In the genomic region with DNA sequence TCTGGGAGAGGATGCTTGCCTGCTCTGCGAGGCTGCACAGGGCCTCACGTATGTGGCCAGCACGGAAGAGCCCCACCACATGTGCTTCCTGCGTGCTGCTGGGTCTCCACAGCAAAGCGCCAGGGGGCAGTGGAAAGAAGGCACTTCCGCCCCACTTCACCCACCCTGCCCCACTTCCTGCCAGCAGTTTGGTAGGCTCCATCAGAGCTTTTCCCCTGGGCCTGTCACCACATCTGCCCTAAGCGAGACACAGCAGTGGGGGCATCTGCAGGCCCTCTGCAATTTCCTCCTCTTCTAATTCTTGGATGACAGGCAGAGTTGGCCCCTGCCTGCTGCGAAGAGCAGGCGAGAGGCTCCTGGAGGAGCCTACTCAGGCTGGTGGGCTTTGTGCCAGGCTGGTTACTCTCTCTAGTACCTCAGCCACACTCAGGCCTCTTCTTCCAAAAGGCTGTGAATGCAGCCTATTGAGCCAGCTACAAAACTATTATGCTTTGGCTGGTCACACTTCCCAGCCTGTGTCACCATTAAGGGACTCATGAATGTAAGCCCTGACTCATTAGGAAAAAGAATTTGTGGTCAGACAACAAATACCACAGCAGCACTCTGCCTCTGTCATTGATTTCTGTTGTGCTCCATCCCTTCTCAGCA, we compare ENCODE assay signal across 8 cellular contexts. TPM values are rescaled to one million over a fixed set of nuclear protein-coding genes. Genes with fewer than 3 reads are reported as not detected.
A peak's percentile ranks its signal among the peaks of the same experiment; 100 is the strongest.
DNase-seq lines count a peak whose midpoint lies in the region; ATAC-seq and TF ChIP-seq lines count a peak whose summit lies in the region.

No MANE protein-coding gene starts in this region.

- intact Hi-C loops in Right ventricle myocardium inferior (cut with DNase I) = loop anchor here (5.0 kb wide), 1 partner anchor 155 kb away; no protein-coding TSS in a partner anchor
- intact Hi-C loops in natural killer cell (cut with micrococcal nuclease) = loop anchor here (1.0 to 5.0 kb wide), 2 partner anchors 25 to 40 kb away; partner anchors contain the start of genes CD244 and LY9
- intact Hi-C loops in dorsolateral prefrontal cortex (cut with DNase I) = loop anchor here in 1 of 2 donors (5.0 kb wide), 1 partner anchor 115 kb away; the partner anchor contains the start of gene ITLN2

- peaks cover 12% of the 10 kb centered on the region for H3K27me3 Mint-ChIP-seq in activated naive CD4-positive, alpha-beta T cell treated with anti-CD3 and anti-CD28 coated beads, Interleukin-2, amount 10 ng/mL, durations not matched to agents 7 days and 5 days
- H3K27me3 Mint-ChIP-seq in natural killer cell (ENCODE audit: low read depth in 2 of 2) = no peaks in the 10 kb centered on the region

- no peak overlapping the region for H2AFZ ChIP-seq in SK-N-SH (ENCODE audit: low read depth)

- H3K4me3 Mint-ChIP-seq in activated naive CD4-positive, alpha-beta T cell treated with anti-CD3 and anti-CD28 coated beads, Interleukin-2, amount 10 ng/mL, durations not matched to agents 7 days and 5 days = peak overlapping the region; percentile 13
- peak overlapping the region; percentile 83 for H3K4me3 Mint-ChIP-seq in natural killer cell

- H3K4me1 ChIP-seq in right atrium auricular region = peaks cover 0 to 8% of the 10 kb centered on the region in 2 donors
- H3K4me1 ChIP-seq in SK-N-SH (ENCODE audit: control insufficient read depth in 1 of 2, insufficient read depth in 2 of 2, low read depth in 1 of 2, low read length in 1 of 2) = no peaks in the 10 kb centered on the region
- peaks cover 8 to 21% (median 14%) of the 10 kb centered on the region in 4 donors for H3K4me1 ChIP-seq in upper lobe of left lung

- POLR2A ChIA-PET in SK-N-SH (lab: Yijun Ruan, JAX) = no interaction called here

- no peaks in the 10 kb centered on the region for H3K36me3 Mint-ChIP-seq in activated naive CD4-positive, alpha-beta T cell treated with anti-CD3 and anti-CD28 coated beads, Interleukin-2, amount 10 ng/mL, durations not matched to agents 7 days and 5 days
- H3K36me3 Mint-ChIP-seq in natural killer cell = peaks cover 13% of the 10 kb centered on the region

- CTCF ChIA-PET in SK-N-SH (lab: Yijun Ruan, JAX) = interaction anchor here (0.7 kb wide), 1 partner anchor 259 kb away, joined by 3 read pairs; no protein-coding TSS in a partner anchor
- CTCF ChIA-PET in activated naive CD4-positive, alpha-beta T cell treated with anti-CD3 and anti-CD28 coated beads, Interleukin-2, amount 10 ng/mL, durations not matched to agents 7 days and 5 days (lab: Charles Lee) = interaction anchor here (0.6 to 6.6 kb wide), 21 partner anchors 10 to 162 kb away, joined by 3 to 288 read pairs (median 6); partner anchors contain the start of genes CD244, ITLN1 and ITLN2

- H4K20me1 ChIP-seq in SK-N-SH (ENCODE audit: insufficient read depth) = no peaks in the 10 kb centered on the region

- TF ChIP-seq POLR2A in upper lobe of left lung (IDR thresholded peaks at IDR 0.05) = no peak

- H3K9ac ChIP-seq in SK-N-SH = no peak overlapping the region

- H3K4me3 ChIP-seq in right atrium auricular region (no peak overlapping the region), SK-N-SH (ENCODE audit: low read depth in 2 of 2, low read length in 1 of 2) (no peak overlapping the region), upper lobe of left lung (no peak overlapping the region), dorsolateral prefrontal cortex (no peak overlapping the region)

- no peaks in the 10 kb centered on the region for H3K9me3 Mint-ChIP-seq in activated naive CD4-positive, alpha-beta T cell treated with anti-CD3 and anti-CD28 coated beads, Interleukin-2, amount 10 ng/mL, durations not matched to agents 7 days and 5 days
- no peaks in the 10 kb centered on the region for H3K9me3 Mint-ChIP-seq in natural killer cell

- 54% methylated on average over 6 of the region's 9 CpGs for WGBS in SK-N-SH (ENCODE audit: low lambda C conversion rate)
- WGBS in upper lobe of left lung, 2 donors = 63 to 67% methylated on average over 9 of the region's 9 CpGs

- H3K9me3 ChIP-seq in right atrium auricular region (no peaks in the 10 kb centered on the region), SK-N-SH (no peaks in the 10 kb centered on the region), upper lobe of left lung (no peaks in the 10 kb centered on the region)

- H3K36me3 ChIP-seq in right atrium auricular region (no peaks in the 10 kb centered on the region), SK-N-SH (replicated peaks in 1 of 2; ENCODE audit: control insufficient read depth in 1 of 2, insufficient read depth in 2 of 2, low read length in 1 of 2) (no peaks in the 10 kb centered on the region), upper lobe of left lung (no peaks in the 10 kb centered on the region)

- H3K27ac ChIP-seq in right atrium auricular region (no peak overlapping the region), SK-N-SH (ENCODE audit: low read depth in 2 of 2, low read length in 1 of 2) (no peak overlapping the region), upper lobe of left lung (peak overlapping the region in 3 of 4 donors; percentile 23 to 26 (median 24)), dorsolateral prefrontal cortex (peak overlapping the region in 1 of 59 donors; percentile 3)

- H3K4me2 ChIP-seq in SK-N-SH = no peak overlapping the region

- H3K27me3 ChIP-seq in right atrium auricular region (no peaks in the 10 kb centered on the region), SK-N-SH (ENCODE audit: insufficient read depth) (peaks cover 34% of the 10 kb centered on the region; the same call in 1 of the 2 replicates), upper lobe of left lung (no peaks in the 10 kb centered on the region), dorsolateral prefrontal cortex (peaks cover 0 to 7% (median 0%) of the 10 kb centered on the region in 45 donors)

- ATAC-seq in Right ventricle myocardium inferior = peak; percentile 46
- peak; percentile 53 for ATAC-seq in HG03060 (IDR thresholded peaks at IDR 0.05; ENCODE audit: low read depth, unreplicated experiment)
- ATAC-seq in natural killer cell = peak; percentile 87 to 97 (median 95)
- ATAC-seq in upper lobe of left lung (ENCODE audit: low FRiP score in 2 of 2) = peak; percentile 65 to 67

- TF ChIP-seq RAD21 in SK-N-SH (IDR thresholded peaks at IDR 0.05; ENCODE audit: low read length) = no peak

- no peaks in the 10 kb centered on the region for H3K9me2 ChIP-seq in SK-N-SH

- H3F3A ChIP-seq in SK-N-SH (replicated peaks; ENCODE audit: insufficient read depth) = no peaks in the 10 kb centered on the region

- TF ChIP-seq CTCF in right atrium auricular region (IDR thresholded peaks at IDR 0.05) (no peak), SK-N-SH (IDR thresholded peaks at IDR 0.05) (no peak), natural killer cell (IDR thresholded peaks at IDR 0.05) (peak; percentile 42), upper lobe of left lung (IDR thresholded peaks at IDR 0.05) (peak in 1 of 6 experiments; percentile 18), dorsolateral prefrontal cortex (IDR thresholded peaks at IDR 0.05 in 54 of 56, conservative IDR thresholded peaks at IDR 0.05 in 2 of 56; ENCODE audit: low read depth in 1 of 56, partially characterized antibody in 56 of 56) (no peak)

- H3K27ac Mint-ChIP-seq in activated naive CD4-positive, alpha-beta T cell treated with anti-CD3 and anti-CD28 coated beads, Interleukin-2, amount 10 ng/mL, durations not matched to agents 7 days and 5 days = peak overlapping the region; percentile 96
- peak overlapping the region in 1 of 2 donors; percentile 95 for H3K27ac Mint-ChIP-seq in natural killer cell

- no peak for TF ChIP-seq EP300 in SK-N-SH (IDR thresholded peaks at IDR 0.05; ENCODE audit: borderline replicate concordance in 1 of 2, low read depth in 1 of 2, low read length in 1 of 2)
- TF ChIP-seq EP300 in upper lobe of left lung (IDR thresholded peaks at IDR 0.05) = no peak

- peaks cover 65% of the 10 kb centered on the region for H3K4me1 Mint-ChIP-seq in activated naive CD4-positive, alpha-beta T cell treated with anti-CD3 and anti-CD28 coated beads, Interleukin-2, amount 10 ng/mL, durations not matched to agents 7 days and 5 days
- peaks cover 85 to 87% of the 10 kb centered on the region in 2 donors for H3K4me1 Mint-ChIP-seq in natural killer cell

- DNase-seq in Right ventricle myocardium inferior (ENCODE audit: missing footprints) (no peak), right atrium auricular region (ENCODE audit: low spot score) (no peak), SK-N-SH (peak; percentile 15), natural killer cell (peak; percentile 76), upper lobe of left lung (peak; percentile 30 to 52), dorsolateral prefrontal cortex (no peak)
- peak; percentile 93 for DNase-seq in activated naive CD4-positive, alpha-beta T cell treated with anti-CD3 and anti-CD28 coated beads, Interleukin-2, amount 10 ng/mL, durations not matched to agents 7 days and 5 days

- no peaks in the 10 kb centered on the region for H3K79me2 ChIP-seq in SK-N-SH (ENCODE audit: insufficient read depth)

TF ChIP-seq in SK-N-SH, 30 proteins besides CTCF, POLR2A, EP300 and RAD21 (continues in another document):
- TF ChIP-seq NRF1 (IDR thresholded peaks at IDR 0.05; ENCODE audit: low read depth, low read length) = no peak
- TF ChIP-seq FOXM1 (IDR thresholded peaks at IDR 0.05; ENCODE audit: low read depth) = no peak
- no peak for TF ChIP-seq RXRA (IDR thresholded peaks at IDR 0.05; ENCODE audit: borderline replicate concordance, low read depth)

RNA-seq across cellular contexts. Expression of gene CD244, which starts 25.0 kb away (rescaled TPM):
- total RNA-seq in Right ventricle myocardium inferior (0.70 TPM), right atrium auricular region (under 1 TPM; 0.41 to 0.86 TPM), natural killer cell (100 to 1,000 TPM; 131 to 193 (median 150) TPM), upper lobe of left lung (1 to 10 TPM in 5 of 6 donors, under 1 TPM in 1; 0.78 to 4.1 (median 2.0) TPM), dorsolateral prefrontal cortex (1 to 10 TPM in 5 of 120 experiments, under 1 TPM in 77, not detected in 38; 0.17 to 1.3 (median 0.45) TPM)
- not detected in 2 replicates for polyA plus RNA-seq in SK-N-SH (2012; rRNA removed)
- not detected in 2 replicates for polyA plus RNA-seq in SK-N-SH (2012; cell fraction: cytosol; rRNA removed)
- polyA plus RNA-seq in SK-N-SH (2012; cell fraction: nucleus; rRNA removed) = not detected in 2 replicates

RNA-seq across cellular contexts. Expression of gene LY9, which starts 41.7 kb away (rescaled TPM):
- total RNA-seq in Right ventricle myocardium inferior (not detected), right atrium auricular region (under 1 TPM; 0.19 to 0.20 TPM), natural killer cell (10 to 100 TPM; 30.3 to 47.1 (median 34.4) TPM), upper lobe of left lung (1 to 10 TPM in 5 of 6 donors, under 1 TPM in 1; 0.78 to 6.7 (median 2.3) TPM), dorsolateral prefrontal cortex (1 to 10 TPM in 3 of 120 experiments, under 1 TPM in 8, not detected in 109; 0.24 to 1.1 (median 0.48) TPM)
- not detected in 2 replicates for polyA plus RNA-seq in SK-N-SH (2012; rRNA removed)
- polyA plus RNA-seq in SK-N-SH (2012; cell fraction: cytosol; rRNA removed) = not detected in 2 replicates
- not detected in 2 replicates for polyA plus RNA-seq in SK-N-SH (2012; cell fraction: nucleus; rRNA removed)

RNA-seq across cellular contexts. Expression of gene ITLN1, which starts 47.3 kb away (rescaled TPM):
- total RNA-seq in Right ventricle myocardium inferior (9.2 TPM), right atrium auricular region (1,000 to 10,000 TPM; 1,064 to 3,973 TPM), natural killer cell (not detected), upper lobe of left lung (10 to 100 TPM in 1 of 6 donors, 1 to 10 TPM in 4, not detected in 1; 1.2 to 28.8 (median 2.2) TPM), dorsolateral prefrontal cortex (under 1 TPM in 1 of 120 experiments, not detected in 119; 0.59 TPM)
- not detected in 2 replicates for polyA plus RNA-seq in SK-N-SH (2012; rRNA removed)
- not detected in 2 replicates for polyA plus RNA-seq in SK-N-SH (2012; cell fraction: cytosol; rRNA removed)
- not detected in 2 replicates for polyA plus RNA-seq in SK-N-SH (2012; cell fraction: nucleus; rRNA removed)

Comparison
In these comparisons a context has a peak if more than half of its experiments do, and no peak if none do; other contexts are left out.
1. RNA of gene ITLN1, which starts 47.3 kb away (total RNA-seq): 1,064 to 3,973 TPM in right atrium auricular region; 9.2 TPM in Right ventricle myocardium inferior (single experiment), 1.2 to 28.8 TPM in upper lobe of left lung, not detected in natural killer cell and 0.59 TPM in dorsolateral prefrontal cortex; every median in the first group is over 10 times any median in the second.
2. DNase-seq: peak in SK-N-SH (single experiment), activated naive CD4-positive, alpha-beta T cell treated with anti-CD3 and anti-CD28 coated beads, Interleukin-2, amount 10 ng/mL, durations not matched to agents 7 days and 5 days (single experiment), natural killer cell (single experiment) and upper lobe of left lung (2 of 2); none in Right ventricle myocardium inferior (single experiment), right atrium auricular region (single experiment) and dorsolateral prefrontal cortex (0 of 10).
3. H3K27ac ChIP-seq: peak in upper lobe of left lung (3 of 4); none in right atrium auricular region (0 of 2) and SK-N-SH (0 of 2).
4. RNA of gene CD244, which starts 25.0 kb away (total RNA-seq): 131 to 193 TPM in natural killer cell; 0.78 to 4.1 TPM in upper lobe of left lung, 0.41 to 0.86 TPM in right atrium auricular region, 0.70 TPM in Right ventricle myocardium inferior (single experiment) and 0.17 to 1.3 TPM in dorsolateral prefrontal cortex; every median in the first group is over 10 times any median in the second.
5. RNA of gene LY9, which starts 41.7 kb away (total RNA-seq): 30.3 to 47.1 TPM in natural killer cell; 0.78 to 6.7 TPM in upper lobe of left lung, 0.19 to 0.20 TPM in right atrium auricular region, not detected in Right ventricle myocardium inferior (single experiment) and 0.24 to 1.1 TPM in dorsolateral prefrontal cortex; every median in the first group is over 4 times any median in the second.
6. Peak in every context shown above with its lines, with median percentiles within 50 percentile points of each other: ATAC-seq.